In genomic region chr7:50659329-50659965, GRCh38 we compare ENCODE assay signal across 14 cellular contexts.
DNase-seq lines count a peak whose midpoint lies in the region; ATAC-seq and TF ChIP-seq lines count a peak whose summit lies in the region.
"Had no signal": no experiment of that assay in that cellular context is flagged by ENCODE, and none has a peak within 500 bp of the region (broad histone marks: within the 10 kb centered on the region; RNA-seq: fewer than 3 reads in every experiment).

No MANE protein-coding gene starts in this region.

- ATAC-seq in stimulated activated naive CD8-positive, alpha-beta T cell treated with anti-CD3 and anti-CD28 coated beads, Interleukin-15, amount 100 ng/mL, for 72 hours = no peak
- ATAC-seq in sciatic nerve = no peak

- peaks cover 59% of the 10 kb centered on the region for H3K4me1 Mint-ChIP-seq in activated naive CD4-positive, alpha-beta T cell treated with anti-CD3 and anti-CD28 coated beads, Interleukin-2, amount 10 ng/mL, durations not matched to agents 7 days and 5 days
- H3K4me1 Mint-ChIP-seq in stimulated activated naive CD8-positive, alpha-beta T cell treated with anti-CD3 and anti-CD28 coated beads, Interleukin-15, amount 100 ng/mL, for 72 hours = peaks cover 51% of the 10 kb centered on the region

- peaks cover 10% of the 10 kb centered on the region for H3K27me3 Mint-ChIP-seq in activated naive CD4-positive, alpha-beta T cell treated with anti-CD3 and anti-CD28 coated beads, Interleukin-2, amount 10 ng/mL, durations not matched to agents 7 days and 5 days
- H3K27me3 Mint-ChIP-seq in stimulated activated naive CD8-positive, alpha-beta T cell treated with anti-CD3 and anti-CD28 coated beads, Interleukin-15, amount 100 ng/mL, for 72 hours = no peaks in the 10 kb centered on the region
- H3K27me3 Mint-ChIP-seq: progenitor cell of endocrine pancreas had no signal

- H3K4me3 ChIP-seq in breast epithelium = no peak overlapping the region
- H3K4me3 ChIP-seq: cardiac muscle cell had no signal

- H3K36me3 ChIP-seq in KOPT-K1 (ENCODE audit: insufficient read depth, low read length) (no peaks in the 10 kb centered on the region), breast epithelium (no peaks in the 10 kb centered on the region)
- H3K36me3 ChIP-seq: cardiac muscle cell had no signal

- peaks cover 2% of the 10 kb centered on the region for H3K36me3 Mint-ChIP-seq in activated naive CD4-positive, alpha-beta T cell treated with anti-CD3 and anti-CD28 coated beads, Interleukin-2, amount 10 ng/mL, durations not matched to agents 7 days and 5 days

- DNase-seq in activated naive CD4-positive, alpha-beta T cell treated with anti-CD3 and anti-CD28 coated beads, Interleukin-2, amount 10 ng/mL, durations not matched to agents 7 days and 5 days = no peak
- DNase-seq in activated naive CD4-positive, alpha-beta T cell treated with Interleukin-2 at 50 U/mL for 16 hours = no peak
- DNase-seq in islet precursor cell (peak; percentile 32), breast epithelium (ENCODE audit: low spot score in 2 of 2) (no peak), sciatic nerve (ENCODE audit: low spot score) (no peak), DMS79 treated with DMSO at 0.1 percent for 48 hours (lab: John Stamatoyannopoulos, UW) (no peak)
- no peak for DNase-seq in stimulated activated naive CD8-positive, alpha-beta T cell treated with anti-CD3 and anti-CD28 coated beads, Interleukin-15, amount 100 ng/mL, for 72 hours
- DNase-seq: NCI-H1092, NCI-H2107, NCI-H69, stomach had no signal

- H3K9me3 Mint-ChIP-seq in activated naive CD4-positive, alpha-beta T cell treated with anti-CD3 and anti-CD28 coated beads, Interleukin-2, amount 10 ng/mL, durations not matched to agents 7 days and 5 days = no peaks in the 10 kb centered on the region
- no peaks in the 10 kb centered on the region for H3K9me3 Mint-ChIP-seq in stimulated activated naive CD8-positive, alpha-beta T cell treated with anti-CD3 and anti-CD28 coated beads, Interleukin-15, amount 100 ng/mL, for 72 hours

- no peak overlapping the region for H3K4me3 Mint-ChIP-seq in activated naive CD4-positive, alpha-beta T cell treated with anti-CD3 and anti-CD28 coated beads, Interleukin-2, amount 10 ng/mL, durations not matched to agents 7 days and 5 days
- peak overlapping the region; percentile 81 to 91 for H3K4me3 Mint-ChIP-seq in stimulated activated naive CD8-positive, alpha-beta T cell treated with anti-CD3 and anti-CD28 coated beads, Interleukin-15, amount 100 ng/mL, for 72 hours

- no peak for TF ChIP-seq CTCF in breast epithelium (IDR thresholded peaks at IDR 0.05)

- CTCF ChIA-PET in activated naive CD4-positive, alpha-beta T cell treated with anti-CD3 and anti-CD28 coated beads, Interleukin-2, amount 10 ng/mL, durations not matched to agents 7 days and 5 days (lab: Charles Lee) = no interaction called here

- peak overlapping the region; percentile 89 for H3K27ac Mint-ChIP-seq in activated naive CD4-positive, alpha-beta T cell treated with anti-CD3 and anti-CD28 coated beads, Interleukin-2, amount 10 ng/mL, durations not matched to agents 7 days and 5 days
- H3K27ac Mint-ChIP-seq in stimulated activated naive CD8-positive, alpha-beta T cell treated with anti-CD3 and anti-CD28 coated beads, Interleukin-15, amount 100 ng/mL, for 72 hours = no peak overlapping the region
- H3K27ac Mint-ChIP-seq: progenitor cell of endocrine pancreas had no signal

- H3K27ac ChIP-seq in KOPT-K1 (ENCODE audit: low read depth, low read length, poor library complexity, severe bottlenecking) (peak overlapping the region; percentile 64), breast epithelium (peak overlapping the region in 1 of 2 donors; percentile 13)
- H3K27ac ChIP-seq: cardiac muscle cell had no signal

- peaks cover 5% of the 10 kb centered on the region in 2 donors for H3K4me1 ChIP-seq in breast epithelium

- H3K27me3 ChIP-seq in breast epithelium = no peaks in the 10 kb centered on the region
- H3K27me3 ChIP-seq: cardiac muscle cell, stomach had no signal

- TF ChIP-seq POLR2A in breast epithelium (IDR thresholded peaks at IDR 0.05) = no peak

- H3K9me3 ChIP-seq in KOPT-K1 (ENCODE audit: insufficient read depth, low read length, poor library complexity, severe bottlenecking) (no peaks in the 10 kb centered on the region), breast epithelium (no peaks in the 10 kb centered on the region)
- H3K9me3 ChIP-seq: stomach had no signal

- intact Hi-C loops in breast epithelium (cut with DNase I; ENCODE audit: low total_unique reads) (no loop called here), sciatic nerve (cut with DNase I) (no loop called here)
